In genomic region chr20:21109144-21109543, GRCh38 we compare ENCODE assay signal across 1 cellular context.
TF ChIP-seq lines count a peak whose summit lies in the region.

No MANE protein-coding gene starts in this region.

TF ChIP-seq in K562, 482 proteins besides CTCF, POLR2A, EP300 and RAD21 (continued from another document):
- TF ChIP-seq JUN (IDR thresholded peaks at IDR 0.05; ENCODE audit: borderline replicate concordance, low read depth, low read length) (0 out of 2 replicates have a peak, but pooled peaks have one; percentile 17), JUN (CRISPR knock-in tag; IDR thresholded peaks at IDR 0.05; ENCODE audit: borderline replicate concordance) (no peak)
TF ChIP-seq in K562: peak in this region for 5.
